In the genomic region with DNA sequence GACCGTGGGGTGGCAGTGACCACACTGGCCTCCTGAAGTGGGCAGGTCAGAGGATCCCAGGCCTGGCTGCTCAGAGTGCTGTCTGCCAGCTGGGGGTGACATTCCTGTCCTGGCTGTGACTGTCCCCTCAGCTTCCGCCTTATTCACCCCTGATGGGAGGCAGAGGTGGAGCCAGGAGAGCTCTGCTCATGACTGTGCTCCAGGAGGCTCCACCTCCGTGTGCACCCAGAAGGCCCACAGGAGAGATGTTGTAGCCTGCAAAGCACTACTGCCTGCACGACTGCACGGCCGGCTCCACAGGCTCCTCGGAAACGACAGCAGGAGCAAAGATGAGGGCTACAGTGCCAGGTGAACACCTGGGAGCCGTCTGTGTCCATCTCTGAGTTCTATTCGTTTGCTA, we compare ENCODE assay signal across 13 cellular contexts.
"Had no signal": no experiment of that assay in that cellular context is flagged by ENCODE, and none has a peak within 500 bp of the region (broad histone marks: within the 10 kb centered on the region; RNA-seq: fewer than 3 reads in every experiment).

No MANE protein-coding gene starts in this region.

- H3K27ac Mint-ChIP-seq: activated CD4-positive, alpha-beta T cell treated with anti-CD3 and anti-CD28 coated beads, Interleukin-2, amount 10 ng/mL, durations not matched to agents 24 days and 14 days; activated naive CD4-positive, alpha-beta T cell treated with anti-CD3 and anti-CD28 coated beads for 36 hours; activated T-helper 17 cell treated with anti-CD3 and anti-CD28 coated beads, Interleukin-2, amount 50 U/mL, for 72 hours; dendritic cell treated with granulocyte-macrophage colony-stimulating factor and Interleukin-4, amounts not matched to agents 40 ng/mL and 50 ng/mL, for 4 days; effector memory CD8-positive, alpha-beta T cell; mesothelial cell of epicardium; stimulated activated naive CD8-positive, alpha-beta T cell treated with anti-CD3 and anti-CD28 coated beads, Interleukin-15, Interleukin-2, amounts not matched to agents 100 ng/mL and 50 ng/mL, for 24 hours had no signal

- H3K27me3 ChIP-seq: upper lobe of left lung had no signal

- H3K27ac ChIP-seq: sigmoid colon, upper lobe of left lung had no signal

- ATAC-seq: activated T-helper 17 cell treated with anti-CD3 and anti-CD28 coated beads, Interleukin-2, amount 50 U/mL, for 72 hours; effector memory CD8-positive, alpha-beta T cell had no signal

- H3K9me3 ChIP-seq: sigmoid colon, upper lobe of left lung had no signal

- H3K36me3 ChIP-seq: sigmoid colon, upper lobe of left lung had no signal

- DNase-seq: activated CD4-positive, alpha-beta T cell treated with anti-CD3 and anti-CD28 coated beads, Interleukin-2, amount 10 ng/mL, durations not matched to agents 24 days and 14 days; activated CD8-positive, alpha-beta memory T cell treated with anti-CD3 and anti-CD28 coated beads for 24 hours; activated naive CD4-positive, alpha-beta T cell treated with anti-CD3 and anti-CD28 coated beads for 36 hours; effector memory CD8-positive, alpha-beta T cell; sigmoid colon; stimulated activated CD4-positive, alpha-beta T cell treated with anti-CD3 and anti-CD28 coated beads, Interleukin-12 subunit alpha, Interleukin-12 subunit beta, amount 100 ng/mL, for 4 hours; stimulated activated CD4-positive, alpha-beta T cell treated with anti-CD3 and anti-CD28 coated beads, Interleukin-2, amount 100 ng/mL, for 48 hours; T-helper 1 cell; upper lobe of left lung had no signal

- H3K4me3 ChIP-seq: sigmoid colon, upper lobe of left lung had no signal

- H3K4me3 Mint-ChIP-seq: activated CD4-positive, alpha-beta T cell treated with anti-CD3 and anti-CD28 coated beads, Interleukin-2, amount 10 ng/mL, durations not matched to agents 24 days and 14 days; activated naive CD4-positive, alpha-beta T cell treated with anti-CD3 and anti-CD28 coated beads for 36 hours; activated T-helper 17 cell treated with anti-CD3 and anti-CD28 coated beads, Interleukin-2, amount 50 U/mL, for 72 hours; dendritic cell treated with granulocyte-macrophage colony-stimulating factor and Interleukin-4, amounts not matched to agents 40 ng/mL and 50 ng/mL, for 4 days; effector memory CD8-positive, alpha-beta T cell; mesothelial cell of epicardium; stimulated activated naive CD8-positive, alpha-beta T cell treated with anti-CD3 and anti-CD28 coated beads, Interleukin-15, Interleukin-2, amounts not matched to agents 100 ng/mL and 50 ng/mL, for 24 hours had no signal

- H3K27me3 Mint-ChIP-seq: activated T-helper 17 cell treated with anti-CD3 and anti-CD28 coated beads, Interleukin-2, amount 50 U/mL, for 72 hours; effector memory CD8-positive, alpha-beta T cell; stimulated activated naive CD8-positive, alpha-beta T cell treated with anti-CD3 and anti-CD28 coated beads, Interleukin-15, Interleukin-2, amounts not matched to agents 100 ng/mL and 50 ng/mL, for 24 hours had no signal

- H3K9me3 Mint-ChIP-seq: activated CD4-positive, alpha-beta T cell treated with anti-CD3 and anti-CD28 coated beads, Interleukin-2, amount 10 ng/mL, durations not matched to agents 24 days and 14 days; activated naive CD4-positive, alpha-beta T cell treated with anti-CD3 and anti-CD28 coated beads for 36 hours; activated T-helper 17 cell treated with anti-CD3 and anti-CD28 coated beads, Interleukin-2, amount 50 U/mL, for 72 hours; dendritic cell treated with granulocyte-macrophage colony-stimulating factor and Interleukin-4, amounts not matched to agents 40 ng/mL and 50 ng/mL, for 4 days; effector memory CD8-positive, alpha-beta T cell; mesothelial cell of epicardium; stimulated activated naive CD8-positive, alpha-beta T cell treated with anti-CD3 and anti-CD28 coated beads, Interleukin-15, Interleukin-2, amounts not matched to agents 100 ng/mL and 50 ng/mL, for 24 hours had no signal

- H3K36me3 Mint-ChIP-seq: mesothelial cell of epicardium had no signal

- H3K4me1 Mint-ChIP-seq: activated CD4-positive, alpha-beta T cell treated with anti-CD3 and anti-CD28 coated beads, Interleukin-2, amount 10 ng/mL, durations not matched to agents 24 days and 14 days; activated T-helper 17 cell treated with anti-CD3 and anti-CD28 coated beads, Interleukin-2, amount 50 U/mL, for 72 hours had no signal
